ENCODE assay signal across 17 cellular contexts in the genomic region with DNA sequence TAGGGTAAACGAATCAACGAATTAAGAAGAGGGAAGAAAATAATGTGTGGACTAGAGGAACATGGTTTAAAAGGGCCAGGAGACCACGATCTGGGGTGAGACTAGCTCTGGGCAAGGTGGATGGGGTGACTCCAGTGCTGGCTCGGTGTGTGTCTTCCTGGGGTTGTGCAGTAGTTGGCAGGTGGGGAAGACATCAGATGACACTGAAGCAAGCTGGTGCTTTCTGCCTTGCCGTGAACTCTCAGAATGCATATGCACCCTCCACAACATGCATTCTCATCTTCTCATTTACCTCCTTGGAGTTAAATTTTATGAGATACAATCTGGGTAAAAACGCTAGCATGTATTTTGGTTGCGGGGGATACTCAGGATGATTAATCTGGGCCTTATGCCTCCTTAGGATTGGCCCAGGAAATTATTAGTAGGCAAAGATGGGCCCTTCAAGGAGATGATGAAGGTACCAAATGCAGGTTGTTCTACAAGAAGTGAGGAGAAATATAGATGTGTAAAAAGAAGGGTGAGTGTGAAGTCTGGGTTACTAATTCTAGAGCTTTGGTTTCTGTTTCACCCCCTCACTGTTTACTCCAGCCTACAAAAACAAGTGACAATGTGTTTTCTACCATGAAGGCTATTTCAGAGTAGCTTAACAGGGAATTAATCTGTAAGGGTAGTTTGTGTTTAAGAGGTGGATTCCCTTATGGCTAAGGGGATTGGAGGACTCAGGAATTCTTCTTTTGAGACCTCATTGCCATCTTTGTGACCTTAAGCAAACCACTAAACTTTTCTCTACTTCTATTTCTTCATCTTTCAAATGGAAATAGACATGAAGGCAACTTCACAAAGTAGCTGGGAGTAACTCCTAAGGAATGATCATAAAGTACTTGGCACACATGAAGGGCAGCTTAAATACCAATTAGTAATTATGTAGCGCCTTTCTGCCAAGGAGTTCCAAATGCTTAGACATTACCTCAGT.
DNase-seq lines count a peak whose midpoint lies in the region; ATAC-seq and TF ChIP-seq lines count a peak whose summit lies in the region.
"Had no signal": no experiment of that assay in that cellular context is flagged by ENCODE, and none has a peak within 500 bp of the region (broad histone marks: within the 10 kb centered on the region; RNA-seq: fewer than 3 reads in every experiment).

No MANE protein-coding gene starts in this region.

- H3K4me3 Mint-ChIP-seq in activated CD4-positive, alpha-beta T cell treated with anti-CD3 and anti-CD28 coated beads, Interleukin-2, amount 10 ng/mL, durations not matched to agents 24 days and 14 days, result peak overlapping the region; percentile 42
- H3K4me3 Mint-ChIP-seq: memory B cell had no signal

- no peaks in the 10 kb centered on the region for H3K27me3 Mint-ChIP-seq in activated CD4-positive, alpha-beta T cell treated with anti-CD3 and anti-CD28 coated beads, Interleukin-2, amount 10 ng/mL, durations not matched to agents 24 days and 14 days

- peak overlapping the region; percentile 82 for H3K27ac Mint-ChIP-seq in activated CD4-positive, alpha-beta T cell treated with anti-CD3 and anti-CD28 coated beads, Interleukin-2, amount 10 ng/mL, durations not matched to agents 24 days and 14 days
- H3K27ac Mint-ChIP-seq: memory B cell had no signal

- peak overlapping the region; percentile 1; the same call in 1 of the 2 replicates for H3K4me3 ChIP-seq in Jurkat, Clone E6-1 (ENCODE audit: low read length)
- no peak overlapping the region for H3K4me3 ChIP-seq in choroid plexus epithelial cell (ENCODE audit: low read depth, low read length)
- H3K4me3 ChIP-seq: gastrocnemius medialis, Peyer's patch, sigmoid colon had no signal

- no peak for ATAC-seq in GM18519 (IDR thresholded peaks at IDR 0.05; ENCODE audit: low FRiP score, unreplicated experiment)
- ATAC-seq: gastrocnemius medialis had no signal

- no peak for TF ChIP-seq CTCF in choroid plexus epithelial cell (conservative IDR thresholded peaks at IDR 0.05; ENCODE audit: low read depth, low read length)

- H3K9me3 Mint-ChIP-seq in activated CD4-positive, alpha-beta T cell treated with anti-CD3 and anti-CD28 coated beads, Interleukin-2, amount 10 ng/mL, durations not matched to agents 24 days and 14 days, result no peaks in the 10 kb centered on the region
- H3K9me3 Mint-ChIP-seq: memory B cell had no signal

- DNase-seq in activated CD4-positive, alpha-beta T cell treated with anti-CD3 and anti-CD28 coated beads, Interleukin-2, amount 10 ng/mL, durations not matched to agents 24 days and 14 days, result no peak
- DNase-seq in activated CD4-positive, alpha-beta T cell treated with anti-CD3 and anti-CD28 coated beads, Interleukin-2, amount 50 U/mL, for 1 hour, result no peak
- DNase-seq in Jurkat, Clone E6-1 (ENCODE audit: low read depth, low spot score), result no peak
- DNase-seq in choroid plexus epithelial cell (ENCODE audit: low read depth) (peak; percentile 85), renal cortical epithelial cell (ENCODE audit: low read depth) (peak; percentile 83), NCI-H446 treated with DMSO at 0.1 percent for 48 hours (lab: John Stamatoyannopoulos, UW) (no peak), AG08396 (ENCODE audit: low spot score) (no peak)
- DNase-seq: activated naive CD4-positive, alpha-beta T cell; effector CD8-positive, alpha-beta T cell; gastrocnemius medialis; NCI-H1417 treated with DMSO at 0.1 percent for 48 hours; NCI-H524; Peyer's patch; sigmoid colon; stimulated activated naive CD4-positive, alpha-beta T cell had no signal

- H3K4me1 Mint-ChIP-seq in activated CD4-positive, alpha-beta T cell treated with anti-CD3 and anti-CD28 coated beads, Interleukin-2, amount 10 ng/mL, durations not matched to agents 24 days and 14 days, result peaks cover 63% of the 10 kb centered on the region
- H3K4me1 Mint-ChIP-seq: memory B cell had no signal

- intact Hi-C loops in activated CD4-positive, alpha-beta T cell treated with anti-CD3 and anti-CD28 coated beads, Interleukin-2, amount 10 ng/mL, durations not matched to agents 24 days and 14 days (cut with micrococcal nuclease), result no loop called here

- H3K36me3 Mint-ChIP-seq in activated CD4-positive, alpha-beta T cell treated with anti-CD3 and anti-CD28 coated beads, Interleukin-2, amount 10 ng/mL, durations not matched to agents 24 days and 14 days (ENCODE audit: low read depth), result peaks cover 59% of the 10 kb centered on the region
- H3K36me3 Mint-ChIP-seq: memory B cell had no signal

Comparison
In these comparisons a context has a peak if more than half of its experiments do, and no peak if none do; other contexts are left out.
1. DNase-seq: peak in choroid plexus epithelial cell (single experiment) and renal cortical epithelial cell (single experiment); none in activated CD4-positive, alpha-beta T cell treated with anti-CD3 and anti-CD28 coated beads, Interleukin-2, amount 10 ng/mL, durations not matched to agents 24 days and 14 days (single experiment), activated CD4-positive, alpha-beta T cell treated with anti-CD3 and anti-CD28 coated beads, Interleukin-2, amount 50 U/mL, for 1 hour (single experiment), Jurkat, Clone E6-1 (single experiment), NCI-H446 treated with DMSO at 0.1 percent for 48 hours (single experiment) and AG08396 (single experiment).